1 cellular context compared by ENCODE assay signal in genomic region chr12:32131666-32132065, GRCh38.
TF ChIP-seq lines count a peak whose summit lies in the region.

No MANE protein-coding gene starts in this region.

TF ChIP-seq in H1, 55 proteins besides CTCF, POLR2A, EP300 and RAD21:
- no peak for TF ChIP-seq EZH2 (IDR thresholded peaks at IDR 0.05; ENCODE audit: low read depth, low read length, severe bottlenecking)
- TF ChIP-seq TBP (IDR thresholded peaks at IDR 0.05; ENCODE audit: low read depth, low read length), result no peak
- no peak for TF ChIP-seq POU5F1 (IDR thresholded peaks at IDR 0.05; ENCODE audit: low read depth, low read length)
- TF ChIP-seq, protein P1, sequence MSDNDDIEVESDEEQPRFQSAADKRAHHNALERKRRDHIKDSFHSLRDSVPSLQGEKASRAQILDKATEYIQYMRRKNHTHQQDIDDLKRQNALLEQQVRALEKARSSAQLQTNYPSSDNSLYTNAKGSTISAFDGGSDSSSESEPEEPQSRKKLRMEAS (IDR thresholded peaks at IDR 0.05), result no peak
- no peak for TF ChIP-seq EGR1 (IDR thresholded peaks at IDR 0.05; ENCODE audit: borderline replicate concordance, low read depth, low read length)
